ENCODE assay signal across 8 cellular contexts in genomic region chr22:30325065-30325720, GRCh38. TPM values are rescaled to one million over a fixed set of nuclear protein-coding genes. Genes with fewer than 3 reads are reported as not detected.
DNase-seq lines count a peak whose midpoint lies in the region; ATAC-seq and TF ChIP-seq lines count a peak whose summit lies in the region.

No MANE protein-coding gene starts in this region.

- H3K27ac Mint-ChIP-seq in stimulated activated naive B cell treated with anti-CD40 and anti-IgM and Interleukin-4, amounts not matched to agents 10 μg/mL and 1 μg/mL and 100 μg/mL, for 72 hours, result peak overlapping the region; percentile 59

- H3K27me3 Mint-ChIP-seq in stimulated activated naive B cell treated with anti-CD40 and anti-IgM and Interleukin-4, amounts not matched to agents 10 μg/mL and 1 μg/mL and 100 μg/mL, for 72 hours, result no peaks in the 10 kb centered on the region

- H3K36me3 ChIP-seq in HEK293 (ENCODE audit: control insufficient read depth in 2 of 2, insufficient read depth in 1 of 2, low read length in 2 of 2) (peaks cover 0 to 32% of the 10 kb centered on the region in 2 experiments; a peak in 2 of 3 replicates), adrenal gland (replicated peaks in 1 of 2) (no peaks in the 10 kb centered on the region)

- H3K4me3 ChIP-seq in HEK293 (ENCODE audit: low read depth, low read length) (no peak overlapping the region), adrenal gland (peak overlapping the region in 3 of 4 donors; percentile 60 to 92 (median 66))

- peaks cover 16 to 30% of the 10 kb centered on the region in 2 donors for H3K36me3 Mint-ChIP-seq in stimulated activated naive B cell treated with anti-CD40 and anti-IgM and Interleukin-4, amounts not matched to agents 10 μg/mL and 1 μg/mL and 100 μg/mL, for 72 hours

- 31 to 49% (median 41%) methylated on average over 4 to 5 of the region's 5 CpGs for WGBS in adrenal gland, 4 donors

- TF ChIP-seq CTCF in HEK293 (tag by site-specific recombination; IDR thresholded peaks at IDR 0.05) (no peak), adrenal gland (IDR thresholded peaks at IDR 0.05) (no peak)

- CTCF ChIA-PET in HEK293 (lab: Yijun Ruan, JAX), result interaction anchor here (0.6 to 3.3 kb wide), 2 partner anchors 25 to 37 kb away, joined by 3 to 16 read pairs; partner anchors contain the start of gene CASTOR1

- intact Hi-C loops in adrenal gland (cut with DNase I), result loop anchor here in 1 of 2 donors (5.0 kb wide), 1 partner anchor 38 kb away; the partner anchor contains the start of gene CASTOR1

- peak overlapping the region; percentile 91 to 92 for H3K4me3 Mint-ChIP-seq in stimulated activated naive B cell treated with anti-CD40 and anti-IgM and Interleukin-4, amounts not matched to agents 10 μg/mL and 1 μg/mL and 100 μg/mL, for 72 hours

- POLR2A ChIA-PET in HEK293 (lab: Yijun Ruan, JAX), result interaction anchor here (0.8 to 2.5 kb wide), 3 partner anchors 13 to 34 kb away, joined by 3 to 34 read pairs (median 9); partner anchors contain the start of genes CASTOR1, CCDC157 and SF3A1

- H3K4me1 ChIP-seq in HEK293 (ENCODE audit: control insufficient read depth, insufficient read depth, low read length), result peaks cover 11% of the 10 kb centered on the region
- H3K4me1 ChIP-seq in adrenal gland (replicated peaks in 1 of 2), result peaks cover 34 to 63% of the 10 kb centered on the region in 2 donors

- no peaks in the 10 kb centered on the region for H3K9me3 ChIP-seq in HEK293 (ENCODE audit: control insufficient read depth, insufficient read depth, low read depth, low read length)
- H3K9me3 ChIP-seq in adrenal gland (replicated peaks in 1 of 3), result no peaks in the 10 kb centered on the region

- DNase-seq in A172 (ENCODE audit: low spot score), result peak; percentile 89
- DNase-seq in adrenal gland, result peak; percentile 60 to 86 (median 78)
- DNase-seq in iPS-NIHi7 (ENCODE audit: extremely low spot score), result peak; percentile 37
- no peak for DNase-seq in stimulated activated naive B cell treated with anti-CD40 and anti-IgM and Interleukin-4, amounts not matched to agents 10 μg/mL and 1 μg/mL and 100 μg/mL, for 72 hours
- no peak for DNase-seq in hippocampal formation (lab: John Stamatoyannopoulos, UW)
- no peak for DNase-seq in DMS53 (lab: John Stamatoyannopoulos, UW)

- no peaks in the 10 kb centered on the region for H3K27me3 ChIP-seq in adrenal gland

- H3K9me3 Mint-ChIP-seq in stimulated activated naive B cell treated with anti-CD40 and anti-IgM and Interleukin-4, amounts not matched to agents 10 μg/mL and 1 μg/mL and 100 μg/mL, for 72 hours, result no peaks in the 10 kb centered on the region

- ATAC-seq in stimulated activated naive B cell treated with anti-CD40 and anti-IgM and Interleukin-4, amounts not matched to agents 10 μg/mL and 1 μg/mL and 100 μg/mL, for 72 hours (replicated peaks), result no peak
- ATAC-seq in HG02642 (IDR thresholded peaks at IDR 0.05; ENCODE audit: poor library complexity, unreplicated experiment), result no peak

- peaks cover 45 to 73% of the 10 kb centered on the region in 2 donors for H3K4me1 Mint-ChIP-seq in stimulated activated naive B cell treated with anti-CD40 and anti-IgM and Interleukin-4, amounts not matched to agents 10 μg/mL and 1 μg/mL and 100 μg/mL, for 72 hours

- TF ChIP-seq POLR2A in adrenal gland (IDR thresholded peaks at IDR 0.05), result peak in 1 of 2 donors; percentile 43

- H3K27ac ChIP-seq in HEK293 (ENCODE audit: extremely low read depth, low read depth, low read length) (no peak overlapping the region), adrenal gland (peak overlapping the region; percentile 35 to 91 (median 81))

TF ChIP-seq in HEK293, 187 proteins besides CTCF, POLR2A, EP300 and RAD21:
- TF ChIP-seq ZBTB20 (tag by site-specific recombination; IDR thresholded peaks at IDR 0.05) (peak; percentile 20; the same call in 1 of the 2 replicates), ZBTB17 (tag by site-specific recombination; IDR thresholded peaks at IDR 0.05) (0 out of 2 replicates have a peak, but pooled peaks have one; percentile 20), EGR2 (tag by site-specific recombination; IDR thresholded peaks at IDR 0.05; ENCODE audit: low read depth) (no peak), ZNF248 (tag by site-specific recombination; IDR thresholded peaks at IDR 0.05) (no peak), ZNF792 (tag by site-specific recombination; IDR thresholded peaks at IDR 0.05) (no peak), ZNF362 (tag by site-specific recombination; IDR thresholded peaks at IDR 0.05) (no peak), ZNF350 (tag by site-specific recombination; IDR thresholded peaks at IDR 0.05) (no peak), ZNF670 (tag by site-specific recombination; IDR thresholded peaks at IDR 0.05; ENCODE audit: low read depth) (no peak), WT1 (tag by site-specific recombination; IDR thresholded peaks at IDR 0.05) (no peak), ZNF521 (tag by site-specific recombination; IDR thresholded peaks at IDR 0.05) (no peak), GLI4 (tag by site-specific recombination; IDR thresholded peaks at IDR 0.05) (no peak), ZNF621 (tag by site-specific recombination; IDR thresholded peaks at IDR 0.05) (no peak), ZNF529 (tag by site-specific recombination; IDR thresholded peaks at IDR 0.05; ENCODE audit: insufficient replicate concordance) (no peak), ZNF416 (tag by site-specific recombination; IDR thresholded peaks at IDR 0.05) (no peak), SP3 (tag by site-specific recombination; IDR thresholded peaks at IDR 0.05) (peak; percentile 21; the same call in 1 of the 2 replicates), ZIC2 (tag by site-specific recombination; IDR thresholded peaks at IDR 0.05) (peak; percentile 17; the same call in 1 of the 2 replicates), ZNF324 (tag by site-specific recombination; IDR thresholded peaks at IDR 0.05) (no peak), SP2 (tag by site-specific recombination; IDR thresholded peaks at IDR 0.05) (peak; percentile 64)
- TF ChIP-seq, protein P1, sequence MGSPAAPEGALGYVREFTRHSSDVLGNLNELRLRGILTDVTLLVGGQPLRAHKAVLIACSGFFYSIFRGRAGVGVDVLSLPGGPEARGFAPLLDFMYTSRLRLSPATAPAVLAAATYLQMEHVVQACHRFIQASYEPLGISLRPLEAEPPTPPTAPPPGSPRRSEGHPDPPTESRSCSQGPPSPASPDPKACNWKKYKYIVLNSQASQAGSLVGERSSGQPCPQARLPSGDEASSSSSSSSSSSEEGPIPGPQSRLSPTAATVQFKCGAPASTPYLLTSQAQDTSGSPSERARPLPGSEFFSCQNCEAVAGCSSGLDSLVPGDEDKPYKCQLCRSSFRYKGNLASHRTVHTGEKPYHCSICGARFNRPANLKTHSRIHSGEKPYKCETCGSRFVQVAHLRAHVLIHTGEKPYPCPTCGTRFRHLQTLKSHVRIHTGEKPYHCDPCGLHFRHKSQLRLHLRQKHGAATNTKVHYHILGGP (tag by site-specific recombination; IDR thresholded peaks at IDR 0.05), result no peak

RNA-seq across cellular contexts. Expression of gene TBC1D10A, which starts 1.5 kb away (rescaled TPM):
- total RNA-seq in A172 (2014; rRNA removed; shearing (Covaris generic)), result 12.1 and 17.0 TPM in 2 replicates
- total RNA-seq in adrenal gland, result 10 to 100 TPM; 22.0 to 55.0 (median 31.8) TPM
- polyA plus RNA-seq in adrenal gland, result 10 to 100 TPM; 11.7 to 23.2 (median 14.2) TPM

RNA-seq across cellular contexts. Expression of gene SF3A1, which starts 31.5 kb away (rescaled TPM):
- 25.1 and 39.8 TPM in 2 replicates for total RNA-seq in A172 (2014; rRNA removed; shearing (Covaris generic))
- 100 to 1,000 TPM in 6 of 8 donors, 10 to 100 TPM in 2; 38.0 to 212 (median 157) TPM for total RNA-seq in adrenal gland
- polyA plus RNA-seq in adrenal gland, result 10 to 100 TPM; 15.7 to 69.6 (median 24.1) TPM

RNA-seq across cellular contexts. Expression of gene CCDC157, which starts 31.6 kb away (rescaled TPM):
- 1.1 and 1.2 TPM in 2 replicates for total RNA-seq in A172 (2014; rRNA removed; shearing (Covaris generic))
- total RNA-seq in adrenal gland, result 1 to 10 TPM in 7 of 8 donors, under 1 TPM in 1; 0.48 to 9.9 (median 2.8) TPM
- polyA plus RNA-seq in adrenal gland, result 1 to 10 TPM in 2 of 3 donors, under 1 TPM in 1; 0.75 to 5.3 (median 3.7) TPM

RNA-seq across cellular contexts. Expression of gene CASTOR1, which starts 35.9 kb away (rescaled TPM):
- 12.8 and 20.8 TPM in 2 replicates for total RNA-seq in A172 (2014; rRNA removed; shearing (Covaris generic))
- total RNA-seq in adrenal gland, result 10 to 100 TPM in 5 of 8 donors, 1 to 10 TPM in 3; 5.5 to 20.1 (median 13.8) TPM
- 10 to 100 TPM in 2 of 3 donors, 1 to 10 TPM in 1; 2.4 to 18.3 (median 15.1) TPM for polyA plus RNA-seq in adrenal gland

RNA-seq across cellular contexts. Expression of gene OSM, which starts 58.5 kb away (rescaled TPM):
- not detected in 2 replicates for total RNA-seq in A172 (2014; rRNA removed; shearing (Covaris generic))
- total RNA-seq in adrenal gland, result 1 to 10 TPM in 6 of 8 donors, under 1 TPM in 2; 0.85 to 8.1 (median 1.9) TPM
- polyA plus RNA-seq in adrenal gland, result 1 to 10 TPM in 1 of 3 donors, under 1 TPM in 2; 0.44 to 1.6 (median 0.56) TPM

Comparison
In these comparisons a context has a peak if more than half of its experiments do, and no peak if none do; other contexts are left out.
1. DNase-seq: peak in A172 (single experiment), adrenal gland (7 of 7) and iPS-NIHi7 (single experiment); none in stimulated activated naive B cell treated with anti-CD40 and anti-IgM and Interleukin-4, amounts not matched to agents 10 μg/mL and 1 μg/mL and 100 μg/mL, for 72 hours (single experiment), hippocampal formation (0 of 2) and DMS53 (single experiment).